In the genomic region with DNA sequence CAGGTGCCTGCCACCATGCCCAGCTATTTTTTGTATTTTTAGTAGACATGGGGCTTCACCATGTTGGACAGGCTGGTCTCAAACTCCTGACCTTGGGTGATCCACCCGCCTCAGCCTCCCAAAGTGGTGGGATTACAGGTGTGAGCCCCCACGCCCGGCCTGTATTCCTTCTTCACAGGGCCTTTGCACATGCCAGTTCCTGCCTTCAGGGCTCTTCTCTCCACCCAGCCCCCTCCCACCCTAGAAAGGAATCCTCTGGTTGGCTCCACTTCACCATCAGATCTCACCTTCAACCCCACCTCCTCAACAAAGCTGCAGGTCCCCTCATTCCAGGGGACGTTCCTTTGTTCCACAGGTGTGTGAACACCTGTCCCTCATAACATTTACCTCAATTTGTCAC, we compare ENCODE assay signal across 1 cellular context.
TF ChIP-seq lines count a peak whose summit lies in the region.

No MANE protein-coding gene starts in this region.

TF ChIP-seq in GM23338, 12 proteins besides CTCF, POLR2A, EP300 and RAD21 (continued from another document):
- TF ChIP-seq EZH2 (IDR thresholded peaks at IDR 0.05; ENCODE audit: low read depth, unreplicated experiment) (no peak), CREB1 (CRISPR knock-in tag; IDR thresholded peaks at IDR 0.05; ENCODE audit: low read depth) (no peak), POLR2AphosphoS5 (IDR thresholded peaks at IDR 0.05; ENCODE audit: low read depth) (no peak)
- TF ChIP-seq, protein P1, sequence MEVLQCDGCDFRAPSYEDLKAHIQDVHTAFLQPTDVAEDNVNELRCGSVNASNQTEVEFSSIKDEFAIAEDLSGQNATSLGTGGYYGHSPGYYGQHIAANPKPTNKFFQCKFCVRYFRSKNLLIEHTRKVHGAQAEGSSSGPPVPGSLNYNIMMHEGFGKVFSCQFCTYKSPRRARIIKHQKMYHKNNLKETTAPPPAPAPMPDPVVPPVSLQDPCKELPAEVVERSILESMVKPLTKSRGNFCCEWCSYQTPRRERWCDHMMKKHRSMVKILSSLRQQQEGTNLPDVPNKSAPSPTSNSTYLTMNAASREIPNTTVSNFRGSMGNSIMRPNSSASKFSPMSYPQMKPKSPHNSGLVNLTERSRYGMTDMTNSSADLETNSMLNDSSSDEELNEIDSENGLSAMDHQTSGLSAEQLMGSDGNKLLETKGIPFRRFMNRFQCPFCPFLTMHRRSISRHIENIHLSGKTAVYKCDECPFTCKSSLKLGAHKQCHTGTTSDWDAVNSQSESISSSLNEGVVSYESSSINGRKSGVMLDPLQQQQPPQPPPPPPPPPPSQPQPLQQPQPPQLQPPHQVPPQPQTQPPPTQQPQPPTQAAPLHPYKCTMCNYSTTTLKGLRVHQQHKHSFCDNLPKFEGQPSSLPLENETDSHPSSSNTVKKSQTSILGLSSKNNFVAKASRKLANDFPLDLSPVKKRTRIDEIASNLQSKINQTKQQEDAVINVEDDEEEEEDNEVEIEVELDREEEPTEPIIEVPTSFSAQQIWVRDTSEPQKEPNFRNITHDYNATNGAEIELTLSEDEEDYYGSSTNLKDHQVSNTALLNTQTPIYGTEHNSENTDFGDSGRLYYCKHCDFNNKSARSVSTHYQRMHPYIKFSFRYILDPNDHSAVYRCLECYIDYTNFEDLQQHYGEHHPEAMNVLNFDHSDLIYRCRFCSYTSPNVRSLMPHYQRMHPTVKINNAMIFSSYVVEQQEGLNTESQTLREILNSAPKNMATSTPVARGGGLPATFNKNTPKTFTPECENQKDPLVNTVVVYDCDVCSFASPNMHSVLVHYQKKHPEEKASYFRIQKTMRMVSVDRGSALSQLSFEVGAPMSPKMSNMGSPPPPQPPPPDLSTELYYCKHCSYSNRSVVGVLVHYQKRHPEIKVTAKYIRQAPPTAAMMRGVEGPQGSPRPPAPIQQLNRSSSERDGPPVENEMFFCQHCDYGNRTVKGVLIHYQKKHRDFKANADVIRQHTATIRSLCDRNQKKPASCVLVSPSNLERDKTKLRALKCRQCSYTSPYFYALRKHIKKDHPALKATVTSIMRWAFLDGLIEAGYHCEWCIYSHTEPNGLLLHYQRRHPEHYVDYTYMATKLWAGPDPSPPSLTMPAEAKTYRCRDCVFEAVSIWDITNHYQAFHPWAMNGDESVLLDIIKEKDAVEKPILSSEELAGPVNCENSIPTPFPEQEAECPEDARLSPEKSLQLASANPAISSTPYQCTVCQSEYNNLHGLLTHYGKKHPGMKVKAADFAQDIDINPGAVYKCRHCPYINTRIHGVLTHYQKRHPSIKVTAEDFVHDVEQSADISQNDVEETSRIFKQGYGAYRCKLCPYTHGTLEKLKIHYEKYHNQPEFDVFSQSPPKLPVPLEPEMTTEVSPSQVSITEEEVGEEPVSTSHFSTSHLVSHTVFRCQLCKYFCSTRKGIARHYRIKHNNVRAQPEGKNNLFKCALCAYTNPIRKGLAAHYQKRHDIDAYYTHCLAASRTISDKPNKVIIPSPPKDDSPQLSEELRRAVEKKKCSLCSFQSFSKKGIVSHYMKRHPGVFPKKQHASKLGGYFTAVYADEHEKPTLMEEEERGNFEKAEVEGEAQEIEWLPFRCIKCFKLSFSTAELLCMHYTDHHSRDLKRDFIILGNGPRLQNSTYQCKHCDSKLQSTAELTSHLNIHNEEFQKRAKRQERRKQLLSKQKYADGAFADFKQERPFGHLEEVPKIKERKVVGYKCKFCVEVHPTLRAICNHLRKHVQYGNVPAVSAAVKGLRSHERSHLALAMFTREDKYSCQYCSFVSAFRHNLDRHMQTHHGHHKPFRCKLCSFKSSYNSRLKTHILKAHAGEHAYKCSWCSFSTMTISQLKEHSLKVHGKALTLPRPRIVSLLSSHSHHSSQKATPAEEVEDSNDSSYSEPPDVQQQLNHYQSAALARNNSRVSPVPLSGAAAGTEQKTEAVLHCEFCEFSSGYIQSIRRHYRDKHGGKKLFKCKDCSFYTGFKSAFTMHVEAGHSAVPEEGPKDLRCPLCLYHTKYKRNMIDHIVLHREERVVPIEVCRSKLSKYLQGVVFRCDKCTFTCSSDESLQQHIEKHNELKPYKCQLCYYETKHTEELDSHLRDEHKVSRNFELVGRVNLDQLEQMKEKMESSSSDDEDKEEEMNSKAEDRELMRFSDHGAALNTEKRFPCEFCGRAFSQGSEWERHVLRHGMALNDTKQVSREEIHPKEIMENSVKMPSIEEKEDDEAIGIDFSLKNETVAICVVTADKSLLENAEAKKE (CRISPR knock-in tag; IDR thresholded peaks at IDR 0.05) = no peak
